In the genomic region with DNA sequence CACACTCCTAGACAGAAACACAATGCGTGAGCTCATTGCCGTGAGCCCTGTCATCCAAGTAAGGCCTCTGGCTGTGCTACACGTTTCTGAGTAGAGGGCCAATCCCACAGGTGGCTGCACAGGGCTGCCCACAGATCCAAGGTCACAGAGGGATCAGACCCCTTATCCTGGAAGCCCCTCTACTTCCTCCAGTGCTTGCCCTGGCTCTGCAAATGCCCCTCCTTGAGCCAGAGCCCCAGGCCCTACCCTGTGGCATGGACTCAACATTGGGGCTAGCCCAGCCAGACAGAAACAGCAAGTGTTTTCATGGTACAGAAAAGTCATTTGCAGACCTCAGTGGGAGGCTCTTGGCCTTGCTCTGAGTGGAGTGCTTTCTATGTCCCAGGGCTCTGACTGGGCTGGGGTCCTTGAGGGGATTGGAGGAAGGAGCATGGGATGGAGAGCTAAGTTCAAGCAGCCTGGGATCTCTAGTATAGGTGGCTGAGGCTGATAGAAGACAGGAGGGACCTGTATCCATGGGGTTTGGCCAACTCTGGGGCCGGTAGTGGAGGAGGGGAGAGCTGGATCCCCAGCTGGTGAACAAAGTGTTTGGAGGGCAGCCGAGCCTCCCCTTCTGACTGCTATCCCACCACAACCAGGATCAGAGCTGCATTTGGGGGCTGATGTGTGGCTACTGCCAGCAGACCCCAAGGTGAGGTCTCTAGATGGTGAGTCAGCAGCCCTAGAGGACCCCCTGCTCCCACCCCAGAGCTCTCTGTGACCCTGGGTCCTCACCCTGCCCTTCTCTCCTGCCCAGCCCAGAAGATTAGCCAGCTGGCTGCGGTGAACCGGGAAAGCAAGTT, we compare ENCODE assay signal across 22 cellular contexts. TPM values are rescaled to one million over a fixed set of nuclear protein-coding genes. Genes with fewer than 3 reads are reported as not detected.
DNase-seq lines count a peak whose midpoint lies in the region; ATAC-seq and TF ChIP-seq lines count a peak whose summit lies in the region.
"Had no signal": no experiment of that assay in that cellular context is flagged by ENCODE, and none has a peak within 500 bp of the region (broad histone marks: within the 10 kb centered on the region; RNA-seq: fewer than 3 reads in every experiment).

No MANE protein-coding gene starts in this region.

- intact Hi-C loops in CD4-positive, alpha-beta memory T cell (cut with micrococcal nuclease) = no loop called here
- intact Hi-C loops in adrenal gland (cut with DNase I) = no loop called here

- H3K9ac ChIP-seq in mucosa of rectum (ENCODE audit: low read depth in 1 of 2, low read length in 2 of 2) (no peak overlapping the region), stomach smooth muscle (ENCODE audit: low read length in 2 of 2) (no peak overlapping the region)

- TF ChIP-seq POLR2A in adrenal gland (IDR thresholded peaks at IDR 0.05) = no peak

- POLR2A ChIA-PET in CD4-positive, alpha-beta memory T cell (lab: Charles Lee; ENCODE audit: partially characterized antibody) = no interaction called here

- no peak overlapping the region for H3K4me3 ChIP-seq in CD4-positive, alpha-beta memory T cell (ENCODE audit: low read length in 2 of 2)
- H3K4me3 ChIP-seq in adrenal gland (no peak overlapping the region), mucosa of rectum (ENCODE audit: low read length in 2 of 2) (no peak overlapping the region), stomach smooth muscle (ENCODE audit: low read length in 2 of 2) (no peak overlapping the region), WERI-Rb-1 (ENCODE audit: low read depth, low read length) (no peak overlapping the region)

- H3K36me3 Mint-ChIP-seq in CD4-positive, alpha-beta memory T cell = peaks cover 12 to 30% of the 10 kb centered on the region in 2 donors

- H3K4me3 Mint-ChIP-seq in CD4-positive, alpha-beta memory T cell = no peak overlapping the region
- H3K4me3 Mint-ChIP-seq: activated naive CD4-positive, alpha-beta T cell treated with anti-CD3 and anti-CD28 coated beads, Interleukin-2, amount 10 ng/mL, durations not matched to agents 7 days and 5 days; CD8-positive, alpha-beta T cell; stimulated activated naive B cell treated with anti-CD40 and anti-IgM and Interleukin-4, amounts not matched to agents 10 μg/mL and 1 μg/mL and 100 μg/mL, for 72 hours had no signal

- no peaks in the 10 kb centered on the region for H3K9me3 ChIP-seq in CD4-positive, alpha-beta memory T cell (ENCODE audit: control insufficient read depth in 1 of 2, low read length in 2 of 2)
- H3K9me3 ChIP-seq in adrenal gland (replicated peaks in 1 of 3) = no peaks in the 10 kb centered on the region
- H3K9me3 ChIP-seq in mucosa of rectum (ENCODE audit: control insufficient read depth in 2 of 2, low read length in 2 of 2) = no peaks in the 10 kb centered on the region
- H3K9me3 ChIP-seq in stomach smooth muscle (ENCODE audit: control insufficient read depth in 2 of 2, low read length in 2 of 2) = no peaks in the 10 kb centered on the region
- H3K9me3 ChIP-seq in WERI-Rb-1 (ENCODE audit: severe bottlenecking) = no peaks in the 10 kb centered on the region

- H3K4me1 Mint-ChIP-seq in CD4-positive, alpha-beta memory T cell = peaks cover 5 to 14% (median 10%) of the 10 kb centered on the region in 4 donors

- H3K27me3 ChIP-seq in CD4-positive, alpha-beta memory T cell (ENCODE audit: insufficient read depth, low read length) = no peaks in the 10 kb centered on the region
- H3K27me3 ChIP-seq in adrenal gland (no peaks in the 10 kb centered on the region), mucosa of rectum (ENCODE audit: control insufficient read depth in 2 of 2, insufficient read depth in 2 of 2, low read length in 2 of 2) (no peaks in the 10 kb centered on the region), stomach smooth muscle (ENCODE audit: control insufficient read depth in 1 of 2, insufficient read depth in 2 of 2, low read length in 2 of 2) (no peaks in the 10 kb centered on the region), WERI-Rb-1 (ENCODE audit: insufficient read depth, low read depth, severe bottlenecking) (no peaks in the 10 kb centered on the region)

- H3K9me3 Mint-ChIP-seq in CD4-positive, alpha-beta memory T cell = peaks cover 0 to 2% (median 0%) of the 10 kb centered on the region in 8 donors
- H3K9me3 Mint-ChIP-seq: activated naive CD4-positive, alpha-beta T cell treated with anti-CD3 and anti-CD28 coated beads, Interleukin-2, amount 10 ng/mL, durations not matched to agents 7 days and 5 days; CD8-positive, alpha-beta T cell; stimulated activated naive B cell treated with anti-CD40 and anti-IgM and Interleukin-4, amounts not matched to agents 10 μg/mL and 1 μg/mL and 100 μg/mL, for 72 hours had no signal

- no peak for ATAC-seq in HG02840 (IDR thresholded peaks at IDR 0.05; ENCODE audit: low FRiP score, unreplicated experiment)
- ATAC-seq: CD8-positive, alpha-beta T cell; stimulated activated naive B cell treated with anti-CD40 and anti-IgM and Interleukin-4, amounts not matched to agents 10 μg/mL and 1 μg/mL and 100 μg/mL, for 72 hours had no signal

- H3K27me3 Mint-ChIP-seq in CD4-positive, alpha-beta memory T cell = no peaks in the 10 kb centered on the region
- H3K27me3 Mint-ChIP-seq: stimulated activated naive B cell treated with anti-CD40 and anti-IgM and Interleukin-4, amounts not matched to agents 10 μg/mL and 1 μg/mL and 100 μg/mL, for 72 hours had no signal

- DNase-seq in CD4-positive, alpha-beta memory T cell = no peak
- DNase-seq in adrenal gland (peak in 1 of 7 donors; percentile 24), WERI-Rb-1 (no peak), NOMO-1 treated with dmso at 0.1 percent for 144 hours (lab: John Stamatoyannopoulos, UW; ENCODE audit: unreplicated experiment) (no peak)
- DNase-seq: activated CD4-positive, alpha-beta T cell treated with anti-CD3 and anti-CD28 coated beads, Interleukin-2, amount 50 U/mL, for 4 hours; activated naive CD4-positive, alpha-beta T cell treated with anti-CD3 and anti-CD28 coated beads, Interleukin-2, amount 10 ng/mL, durations not matched to agents 7 days and 5 days; activated T-cell treated with anti-CD3 and anti-CD28 coated beads, Interleukin-2, amount 50 U/mL, for 1 hour; CD8-positive, alpha-beta T cell; cortex of kidney; DMS79; kidney glomerular epithelial cell; NCI-H1092 treated with DMSO at 0.1 percent for 48 hours; NCI-H2107; NCI-H510A; stimulated activated naive B cell treated with anti-CD40 and anti-IgM and Interleukin-4, amounts not matched to agents 10 μg/mL and 1 μg/mL and 100 μg/mL, for 72 hours; SW 1271 had no signal

- H3K27ac Mint-ChIP-seq in CD4-positive, alpha-beta memory T cell = peak overlapping the region in 4 of 7 donors; percentile 24 to 85 (median 50)
- H3K27ac Mint-ChIP-seq: activated naive CD4-positive, alpha-beta T cell treated with anti-CD3 and anti-CD28 coated beads, Interleukin-2, amount 10 ng/mL, durations not matched to agents 7 days and 5 days; CD8-positive, alpha-beta T cell; stimulated activated naive B cell treated with anti-CD40 and anti-IgM and Interleukin-4, amounts not matched to agents 10 μg/mL and 1 μg/mL and 100 μg/mL, for 72 hours had no signal

- 78 to 89% (median 88%) methylated on average over 3 to 7 of the region's 7 CpGs for WGBS in adrenal gland, 4 donors

- CTCF ChIA-PET in CD4-positive, alpha-beta memory T cell (lab: Charles Lee; ENCODE audit: partially characterized antibody) = interaction anchor here (2.7 to 2.8 kb wide), 2 partner anchors 9 to 72 kb away, joined by 12 to 13 read pairs; no protein-coding TSS in a partner anchor

- H3K4me1 ChIP-seq in CD4-positive, alpha-beta memory T cell (ENCODE audit: insufficient read depth, low read length) = peaks cover 9% of the 10 kb centered on the region
- peaks cover 4 to 8% of the 10 kb centered on the region in 2 donors for H3K4me1 ChIP-seq in adrenal gland (replicated peaks in 1 of 2)
- H3K4me1 ChIP-seq in mucosa of rectum (ENCODE audit: control insufficient read depth in 2 of 2, insufficient read depth in 2 of 2, low read length in 2 of 2) = peaks cover 5 to 7% of the 10 kb centered on the region in 2 donors
- peaks cover 66% of the 10 kb centered on the region for H3K4me1 ChIP-seq in stomach smooth muscle (ENCODE audit: control insufficient read depth, insufficient read depth, low read length)

- H3K36me3 ChIP-seq in CD4-positive, alpha-beta memory T cell (ENCODE audit: insufficient read depth, low read length) = peaks cover 10% of the 10 kb centered on the region
- H3K36me3 ChIP-seq in adrenal gland (replicated peaks in 1 of 2) (no peaks in the 10 kb centered on the region), mucosa of rectum (ENCODE audit: control insufficient read depth in 2 of 2, insufficient read depth in 2 of 2, low read length in 2 of 2) (peaks cover 3 to 5% of the 10 kb centered on the region in 2 donors), stomach smooth muscle (ENCODE audit: control insufficient read depth in 2 of 2, insufficient read depth in 2 of 2, low read length in 2 of 2) (peaks cover 14 to 16% of the 10 kb centered on the region in 2 donors), WERI-Rb-1 (no peaks in the 10 kb centered on the region; the same call in 1 of the 2 replicates)

- no peak overlapping the region for H3K27ac ChIP-seq in CD4-positive, alpha-beta memory T cell (ENCODE audit: low read depth, low read length)
- H3K27ac ChIP-seq in adrenal gland (peak overlapping the region in 3 of 5 donors; percentile 36 to 82 (median 54)), mucosa of rectum (ENCODE audit: low read depth in 2 of 2, low read length in 2 of 2) (peak overlapping the region; percentile 56 to 67), stomach smooth muscle (ENCODE audit: low read length) (peak overlapping the region; percentile 11), WERI-Rb-1 (no peak overlapping the region)

- no peak for TF ChIP-seq CTCF in adrenal gland (IDR thresholded peaks at IDR 0.05)
- no peak for TF ChIP-seq CTCF in WERI-Rb-1 (IDR thresholded peaks at IDR 0.05; ENCODE audit: low read depth, low read length)

RNA-seq across cellular contexts. Expression of a gene that starts 38.7 kb away (rescaled TPM):
- total RNA-seq in CD4-positive, alpha-beta memory T cell = under 1 TPM; 0.17 to 0.20 TPM
- not detected for polyA plus RNA-seq in CD4-positive, alpha-beta memory T cell
- total RNA-seq in adrenal gland = not detected
- polyA plus RNA-seq in adrenal gland = under 1 TPM in 1 of 3 donors, not detected in 2; 0.03 TPM
- total RNA-seq: CD8-positive, alpha-beta T cell; endothelial cell of umbilical vein; H4; LHCN-M2 had no signal
- polyA plus RNA-seq: endothelial cell of umbilical vein had no signal

RNA-seq across cellular contexts. Expression of a gene that starts 49.1 kb away (rescaled TPM):
- 10 to 100 TPM; 61.5 to 66.6 TPM for total RNA-seq in CD4-positive, alpha-beta memory T cell
- polyA plus RNA-seq in CD4-positive, alpha-beta memory T cell = 10 to 100 TPM in 1 of 2 donors, 1 to 10 TPM in 1; 9.6 to 33.2 TPM
- 100 to 1,000 TPM in 1 of 8 donors, 10 to 100 TPM in 7; 27.3 to 103 (median 67.4) TPM for total RNA-seq in adrenal gland
- polyA plus RNA-seq in adrenal gland = 10 to 100 TPM; 10.5 to 44.1 (median 37.0) TPM

RNA-seq across cellular contexts. Expression of a gene that starts 51.6 kb away (rescaled TPM):
- 10 to 100 TPM; 10.8 to 11.1 TPM for total RNA-seq in CD4-positive, alpha-beta memory T cell
- polyA plus RNA-seq in CD4-positive, alpha-beta memory T cell = 1 to 10 TPM; 8.1 to 8.7 TPM
- 10 to 100 TPM; 21.7 to 92.2 (median 32.4) TPM for total RNA-seq in adrenal gland
- polyA plus RNA-seq in adrenal gland = 10 to 100 TPM in 2 of 3 donors, 1 to 10 TPM in 1; 8.6 to 27.5 (median 23.9) TPM

Comparison
In these comparisons a context has a peak if more than half of its experiments do, and no peak if none do; other contexts are left out.
1. H3K27ac ChIP-seq: peak in adrenal gland (3 of 5), mucosa of rectum (2 of 2) and stomach smooth muscle (single experiment); none in CD4-positive, alpha-beta memory T cell (single experiment) and WERI-Rb-1 (single experiment).